ENCODE assay signal across 18 cellular contexts in the genomic region with DNA sequence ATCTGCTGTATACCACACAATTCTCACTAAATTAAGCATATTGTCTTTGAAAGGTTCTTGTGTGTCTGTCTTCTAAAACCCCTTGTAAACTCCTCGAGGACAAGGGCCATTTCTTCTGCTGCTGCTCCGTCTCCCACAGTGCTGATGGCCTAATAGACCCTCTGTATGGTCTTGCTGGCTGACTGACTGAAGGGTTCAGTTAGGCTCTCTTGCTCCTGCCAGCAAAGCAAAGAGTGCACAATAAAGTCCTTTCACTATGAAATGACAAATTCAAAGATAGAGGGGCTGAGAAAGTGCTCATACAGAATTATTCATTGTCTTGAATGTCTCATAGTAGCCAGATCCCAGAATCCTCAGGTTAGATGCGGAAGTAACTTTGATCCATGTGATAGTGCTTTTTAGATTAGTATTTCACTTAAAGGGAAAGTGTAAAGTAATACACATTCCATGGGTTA. TPM values are rescaled to one million over a fixed set of nuclear protein-coding genes. Genes with fewer than 3 reads are reported as not detected.
A peak's percentile ranks its signal among the peaks of the same experiment; 100 is the strongest.
DNase-seq lines count a peak whose midpoint lies in the region; ATAC-seq, FAIRE-seq and TF ChIP-seq lines count a peak whose summit lies in the region.
"Had no signal": no experiment of that assay in that cellular context is flagged by ENCODE, and none has a peak within 500 bp of the region (broad histone marks: within the 10 kb centered on the region; RNA-seq: fewer than 3 reads in every experiment).

No MANE protein-coding gene starts in this region.

- TF ChIP-seq RAD21 in H1 (IDR thresholded peaks at IDR 0.05 in 1 of 2, conservative IDR thresholded peaks at IDR 0.05 in 1 of 2; ENCODE audit: low read depth in 2 of 2, low read length in 2 of 2), result no peak

- H3K4me2 ChIP-seq in H1 (ENCODE audit: insufficient read depth in 1 of 2, low read depth in 2 of 2, low read length in 2 of 2), result no peak overlapping the region
- H3K4me2 ChIP-seq in neuronal stem cell (ENCODE audit: insufficient read depth, low read length, poor library complexity, severe bottlenecking), result no peak overlapping the region

- no peaks in the 10 kb centered on the region for H3K4me1 Mint-ChIP-seq in Calu3 (ENCODE audit: low read depth, unreplicated experiment)
- H3K4me1 Mint-ChIP-seq: immature natural killer cell had no signal

- no peak overlapping the region for H4K8ac ChIP-seq in H1 (ENCODE audit: extremely low read depth, insufficient read depth, low read length)
- no peak overlapping the region for H4K8ac ChIP-seq in neuronal stem cell (ENCODE audit: low read depth, low read length)

- H2AFZ ChIP-seq in H1 (ENCODE audit: low read length) (peak overlapping the region; percentile 30; the same call in 1 of the 2 replicates), neuronal stem cell (ENCODE audit: low read length) (peak overlapping the region; percentile 57)

- no peaks in the 10 kb centered on the region for H4K20me1 ChIP-seq in H1 (replicated peaks in 1 of 2; ENCODE audit: control insufficient read depth in 1 of 2, insufficient read depth in 2 of 2, low read length in 2 of 2)

- H3K9me3 ChIP-seq in H1 (ENCODE audit: insufficient read depth in 2 of 2, low read depth in 1 of 2, low read length in 1 of 2) (no peaks in the 10 kb centered on the region), neuronal stem cell (replicated peaks in 1 of 2; ENCODE audit: control insufficient read depth in 2 of 2, insufficient read depth in 1 of 2, low read depth in 1 of 2, low read length in 2 of 2) (no peaks in the 10 kb centered on the region), mucosa of descending colon (no peaks in the 10 kb centered on the region)
- H3K9me3 ChIP-seq: heart right ventricle, pancreas, spleen, vagina had no signal

- no peak overlapping the region for H3K27ac Mint-ChIP-seq in Calu3 (ENCODE audit: unreplicated experiment)
- H3K27ac Mint-ChIP-seq: immature natural killer cell had no signal

- no peaks in the 10 kb centered on the region for H3K79me2 ChIP-seq in H1 (ENCODE audit: control insufficient read depth in 1 of 2, insufficient read depth in 2 of 2, low read length in 2 of 2)

- 91% methylated on average over 3 of the region's 3 CpGs; no CpG with 5 or more reads in 1 of the 2 experiments for WGBS in H1 (ENCODE audit: extremely low coverage in 1 of 2, insufficient coverage in 1 of 2, insufficient read length in 1 of 2, insufficient replicate concordance in 2 of 2, low coverage in 1 of 2, low lambda C conversion rate in 2 of 2, missing lambda C conversion rate in 1 of 2), 2 experiments
- WGBS in neuronal stem cell (ENCODE audit: extremely low coverage in 2 of 2, insufficient read length in 2 of 2, insufficient replicate concordance in 1 of 2), 2 donors, result no CpG with 5 or more reads among the region's 3 CpGs

- H2BK12ac ChIP-seq in H1 (ENCODE audit: low read depth, low read length), result no peak overlapping the region
- H2BK12ac ChIP-seq in neuronal stem cell (ENCODE audit: low read length), result no peak overlapping the region

- no peaks in the 10 kb centered on the region for H3K79me1 ChIP-seq in H1 (ENCODE audit: low read depth, low read length)
- no peaks in the 10 kb centered on the region for H3K79me1 ChIP-seq in neuronal stem cell (ENCODE audit: low read depth, low read length)

- POLR2A ChIA-PET in H1 (lab: Charles Lee; ENCODE audit: partially characterized antibody), result interaction anchor here (0.9 to 1.2 kb wide), 2 partner anchors 19 to 134 kb away, joined by 3 read pairs; a partner anchor contains a TSS

- H4K91ac ChIP-seq in H1 (replicated peaks; ENCODE audit: insufficient read length, low read length), result no peak overlapping the region
- no peak overlapping the region for H4K91ac ChIP-seq in neuronal stem cell (ENCODE audit: low read depth, low read length, poor library complexity)

- no peaks in the 10 kb centered on the region for H3K4me1 ChIP-seq in H1 (replicated peaks in 1 of 4; ENCODE audit: control insufficient read depth in 3 of 4, insufficient read depth in 4 of 4, low read length in 3 of 4)
- peaks cover 0 to 4% of the 10 kb centered on the region in 2 donors for H3K4me1 ChIP-seq in neuronal stem cell (ENCODE audit: control insufficient read depth in 2 of 2, insufficient read depth in 1 of 2, low read depth in 1 of 2, low read length in 2 of 2)
- H3K4me1 ChIP-seq in mucosa of descending colon (ENCODE audit: low read depth), result no peaks in the 10 kb centered on the region
- H3K4me1 ChIP-seq: pancreas, vagina had no signal

- H3K4ac ChIP-seq in H1 (replicated peaks; ENCODE audit: insufficient read length, low read depth, low read length) (no peak overlapping the region), neuronal stem cell (ENCODE audit: low read length) (no peak overlapping the region)

- ATAC-seq in mucosa of descending colon (no peak), HG03095 (IDR thresholded peaks at IDR 0.05; ENCODE audit: unreplicated experiment) (no peak)
- ATAC-seq: heart right ventricle had no signal

- CTCF ChIA-PET in H1 (lab: Charles Lee; ENCODE audit: partially characterized antibody) (interaction anchor here (0.6 to 1.5 kb wide), 5 partner anchors 9 to 311 kb away, joined by 3 to 5 read pairs (median 3); a partner anchor contains a TSS), Calu3 (lab: Charles Lee) (interaction anchor here (0.5 kb wide), 1 partner anchor 9 kb away, joined by 3 read pairs; no protein-coding TSS in a partner anchor)

- H3K27me3 Mint-ChIP-seq in Calu3 (ENCODE audit: unreplicated experiment), result no peaks in the 10 kb centered on the region

- H3K9me3 Mint-ChIP-seq in Calu3 (ENCODE audit: low read depth, unreplicated experiment), result no peaks in the 10 kb centered on the region
- H3K9me3 Mint-ChIP-seq: immature natural killer cell had no signal

- H3K23ac ChIP-seq in H1 (ENCODE audit: insufficient read length) (no peak overlapping the region), neuronal stem cell (ENCODE audit: low read depth, low read length, poor library complexity) (no peak overlapping the region)

- no peak overlapping the region for H3K27ac ChIP-seq in H1 (ENCODE audit: low read depth, low read length)
- no peak overlapping the region for H3K27ac ChIP-seq in neuronal stem cell (replicated peaks; ENCODE audit: low read length)
- H3K27ac ChIP-seq: pancreas, spleen, vagina had no signal

- H4K5ac ChIP-seq in H1 (ENCODE audit: insufficient read length, low read depth, low read length), result no peak overlapping the region

- FAIRE-seq in H1 (lab: Jason Lieb, UNC), result no peak
- FAIRE-seq: pancreas had no signal

- no peak for TF ChIP-seq POLR2A in H1 (IDR thresholded peaks at IDR 0.05; ENCODE audit: control extremely low read depth in 1 of 2, low read depth in 2 of 2, low read length in 2 of 2)

- H2BK5ac ChIP-seq in H1 (ENCODE audit: low read depth, low read length) (no peak overlapping the region), neuronal stem cell (ENCODE audit: low read length) (no peak overlapping the region)

- no peak overlapping the region for H2BK120ac ChIP-seq in H1 (replicated peaks; ENCODE audit: low read depth, low read length)
- no peak overlapping the region for H2BK120ac ChIP-seq in neuronal stem cell (ENCODE audit: low read depth, low read length)

- H3K18ac ChIP-seq in H1 (ENCODE audit: extremely low read depth, low read length) (no peak overlapping the region), neuronal stem cell (ENCODE audit: low read length) (no peak overlapping the region)

- H2AK5ac ChIP-seq in H1 (ENCODE audit: low read depth, low read length), result no peak overlapping the region
- no peak overlapping the region for H2AK5ac ChIP-seq in neuronal stem cell (ENCODE audit: low read depth, low read length)

- no peak overlapping the region for H3K4me3 ChIP-seq in H1 (ENCODE audit: extremely low read depth in 1 of 4, insufficient read depth in 2 of 4, low read depth in 3 of 4, low read length in 4 of 4)
- H3K4me3 ChIP-seq in neuronal stem cell (ENCODE audit: low read length in 2 of 2), result no peak overlapping the region
- no peak overlapping the region for H3K4me3 ChIP-seq in mucosa of descending colon
- H3K4me3 ChIP-seq: heart right ventricle, pancreas, spleen, vagina had no signal

- H3K14ac ChIP-seq in H1 (ENCODE audit: insufficient read length) (no peak overlapping the region), neuronal stem cell (ENCODE audit: low read length) (no peak overlapping the region)

- intact Hi-C loops in Calu3 (cut with micrococcal nuclease; ENCODE audit: unreplicated experiment), result no loop called here
- intact Hi-C loops in mucosa of descending colon (cut with DNase I, micrococcal nuclease), result loop anchor here in 1 of 2 donors (10.0 kb wide), 1 partner anchor 302 kb away; no protein-coding TSS in a partner anchor

- H3K27me3 ChIP-seq in H1 (replicated peaks in 1 of 4; ENCODE audit: control insufficient read depth in 3 of 4, extremely low read depth in 1 of 4, insufficient read depth in 3 of 4, low read length in 3 of 4), result no peaks in the 10 kb centered on the region
- no peaks in the 10 kb centered on the region for H3K27me3 ChIP-seq in neuronal stem cell (ENCODE audit: control insufficient read depth in 3 of 3, insufficient read depth in 3 of 3, low read depth in 1 of 3, low read length in 3 of 3)
- H3K27me3 ChIP-seq: heart right ventricle, pancreas, spleen, vagina had no signal

- DNase-seq in COLO829 (ENCODE audit: low spot score) (peak; percentile 93), RKO (ENCODE audit: low spot score) (peak; percentile 27), H1 (ENCODE audit: low read depth in 1 of 2, low spot score in 2 of 2) (no peak), neuronal stem cell (ENCODE audit: low spot score) (no peak), Calu3 (no peak), NCI-H345 (lab: John Stamatoyannopoulos, UW) (no peak), mucosa of descending colon (no peak)
- DNase-seq: activated gamma-delta T cell treated with Interleukin-2 at 50 U/mL for 16 hours; amniotic stem cell; heart right ventricle; immature natural killer cell; NCI-H1048; NCI-H2029 treated with DMSO at 0.1 percent for 48 hours; pancreas; spleen; stimulated activated CD8-positive, alpha-beta memory T cell treated with anti-CD3 and anti-CD28 coated beads, Interleukin-4, amount 100 ng/mL, for 48 hours had no signal

- no peaks in the 10 kb centered on the region for H3K36me3 Mint-ChIP-seq in Calu3 (ENCODE audit: insufficient read depth, unreplicated experiment)
- H3K36me3 Mint-ChIP-seq: immature natural killer cell had no signal

- H3K23me2 ChIP-seq in H1 (ENCODE audit: low read depth, low read length), result 0 out of 2 replicates have a peak, but pooled peaks cover 2% of the 10 kb centered on the region

- BruUV-seq in Calu3 (replicated peaks; lab: Mats Ljungman, UMichigan), result no TSS peak

- peak overlapping the region; percentile 88; the same call in 1 of the 2 replicates for H2BK15ac ChIP-seq in H1 (ENCODE audit: low read length)
- no peak overlapping the region for H2BK15ac ChIP-seq in neuronal stem cell (ENCODE audit: low read length)

- TF ChIP-seq EP300 in H1 (IDR thresholded peaks at IDR 0.05; ENCODE audit: borderline replicate concordance in 1 of 2, low read depth in 2 of 2, low read length in 2 of 2), result no peak

- H3K36me3 ChIP-seq in H1 (ENCODE audit: control insufficient read depth in 2 of 4, insufficient read depth in 4 of 4, low read length in 3 of 4) (no peaks in the 10 kb centered on the region), neuronal stem cell (replicated peaks in 1 of 2; ENCODE audit: control insufficient read depth in 2 of 2, insufficient read depth in 2 of 2, low read length in 2 of 2) (no peaks in the 10 kb centered on the region), mucosa of descending colon (ENCODE audit: low read depth) (no peaks in the 10 kb centered on the region)
- H3K36me3 ChIP-seq: heart right ventricle, pancreas, spleen, vagina had no signal

- no peak overlapping the region for H3K56ac ChIP-seq in H1 (replicated peaks; ENCODE audit: insufficient read length, low read depth, low read length)

- H3K9ac ChIP-seq in H1 (replicated peaks in 1 of 4; ENCODE audit: extremely low read depth in 1 of 4, low read depth in 3 of 4, low read length in 3 of 4), result no peak overlapping the region
- no peak overlapping the region for H3K9ac ChIP-seq in neuronal stem cell (ENCODE audit: low read depth, low read length, poor library complexity)

- TF ChIP-seq CTCF in H1 (IDR thresholded peaks at IDR 0.05; ENCODE audit: control extremely low read depth in 1 of 3, insufficient read depth in 1 of 3, low read depth in 1 of 3, low read length in 3 of 3), result no peak
- no peak for TF ChIP-seq CTCF in Calu3 (IDR thresholded peaks at IDR 0.05; ENCODE audit: unreplicated experiment)
- TF ChIP-seq CTCF in mucosa of descending colon (IDR thresholded peaks at IDR 0.05), result no peak

- H2BK20ac ChIP-seq in H1 (ENCODE audit: low read length), result no peak overlapping the region

- H3K4me3 Mint-ChIP-seq in Calu3 (ENCODE audit: low read depth, unreplicated experiment), result no peak overlapping the region
- H3K4me3 Mint-ChIP-seq: immature natural killer cell had no signal

RNA-seq across cellular contexts. Expression of a gene that starts 14.3 kb away (rescaled TPM):
- 31.6 and 34.4 TPM in 2 replicates for total RNA-seq in H1 (2021; fragmentation: NEBNext Ultra II Directional; extraction: Animal tissue kit (Norgen Biotek cat#: 25700))
- 27.2 and 36.3 TPM in 2 replicates for polyA plus RNA-seq in H1 (2011; rRNA removed)
- 27.5 TPM for polyA plus RNA-seq in H1 (2011; cell fraction: cytosol; rRNA removed)
- polyA plus RNA-seq in H1 (2011; cell fraction: nucleus; rRNA removed), result 28.0 TPM
- polyA plus RNA-seq in H1 (2012, experiment 1 of 2), result 24.3 to 27.5 TPM (median 25.4 TPM) in 4 replicates
- 24.0 TPM for polyA plus RNA-seq in H1 (2012, experiment 2 of 2)
- polyA plus RNA-seq in H1 (2013, experiment 1 of 2), result 16.0 TPM
- 16.0 TPM for polyA plus RNA-seq in H1 (2013, experiment 2 of 2)
- polyA minus RNA-seq in H1 (2011; rRNA and poly(A)+ RNA removed), result 21.3 and 24.6 TPM in 2 replicates
- polyA minus RNA-seq in H1 (2011; cell fraction: cytosol; rRNA and poly(A)+ RNA removed), result 29.1 TPM
- 26.9 TPM for polyA minus RNA-seq in H1 (2011; cell fraction: nucleus; rRNA and poly(A)+ RNA removed)
- 12.3 TPM for polyA plus RNA-seq in neuronal stem cell (2013, experiment 1 of 2)
- 11.9 TPM for polyA plus RNA-seq in neuronal stem cell (2013, experiment 2 of 2)
- total RNA-seq in Calu3 (2022), result 16.9 and 19.9 TPM in 2 replicates
- 10 to 100 TPM in 2 of 3 donors, 1 to 10 TPM in 1; 7.9 to 11.7 (median 10.1) TPM for total RNA-seq in mucosa of descending colon

RNA-seq across cellular contexts. Expression of a gene that starts 18.1 kb away (rescaled TPM):
- total RNA-seq in H1 (2021; fragmentation: NEBNext Ultra II Directional; extraction: Animal tissue kit (Norgen Biotek cat#: 25700)), result 44.3 and 54.3 TPM in 2 replicates
- polyA plus RNA-seq in H1 (2011; rRNA removed), result 78.1 and 88.3 TPM in 2 replicates
- 58.1 TPM for polyA plus RNA-seq in H1 (2011; cell fraction: cytosol; rRNA removed)
- 121 TPM for polyA plus RNA-seq in H1 (2011; cell fraction: nucleus; rRNA removed)
- 31.8 to 40.4 TPM (median 38.1 TPM) in 4 replicates for polyA plus RNA-seq in H1 (2012, experiment 1 of 2)
- polyA plus RNA-seq in H1 (2012, experiment 2 of 2), result 7.8 TPM
- polyA plus RNA-seq in H1 (2013, experiment 1 of 2), result 46.7 TPM
- polyA plus RNA-seq in H1 (2013, experiment 2 of 2), result 45.9 TPM
- polyA minus RNA-seq in H1 (2011; rRNA and poly(A)+ RNA removed), result 115 and 132 TPM in 2 replicates
- polyA minus RNA-seq in H1 (2011; cell fraction: cytosol; rRNA and poly(A)+ RNA removed), result 37.5 TPM
- 91.3 TPM for polyA minus RNA-seq in H1 (2011; cell fraction: nucleus; rRNA and poly(A)+ RNA removed)
- polyA plus RNA-seq in neuronal stem cell (2013, experiment 1 of 2), result 48.3 TPM
- polyA plus RNA-seq in neuronal stem cell (2013, experiment 2 of 2), result 51.9 TPM
- total RNA-seq in Calu3 (2022), result 75.2 and 75.3 TPM in 2 replicates
- total RNA-seq in mucosa of descending colon, result 100 to 1,000 TPM in 2 of 3 donors, 10 to 100 TPM in 1; 98.5 to 115 (median 112) TPM

Comparison
In these comparisons a context has a peak if more than half of its experiments do, and no peak if none do; other contexts are left out.
1. DNase-seq: peak in COLO829 (single experiment) and RKO (single experiment); none in H1 (0 of 2), neuronal stem cell (single experiment), Calu3 (single experiment), NCI-H345 (single experiment) and mucosa of descending colon (0 of 3).